Comparison of ENCODE assay signal across 8 cellular contexts in genomic region chr19:35066691-35067563, GRCh38. TPM values are rescaled to one million over a fixed set of nuclear protein-coding genes. Genes with fewer than 3 reads are reported as not detected.
DNase-seq lines count a peak whose midpoint lies in the region; ATAC-seq and TF ChIP-seq lines count a peak whose summit lies in the region.

No MANE protein-coding gene starts in this region.

- peaks cover 5% of the 10 kb centered on the region for H3K27me3 Mint-ChIP-seq in endothelial cell (ENCODE audit: unreplicated experiment)

- peak; percentile 72 for DNase-seq in ACHN
- peak; percentile 96 for DNase-seq in HT-29 (ENCODE audit: low spot score)
- peak; percentile 93 for DNase-seq in activated CD8-positive, alpha-beta memory T cell treated with anti-CD3 and anti-CD28 coated beads, Interleukin-2, amount 50 U/mL, for 4 hours
- peak; percentile 95 for DNase-seq in endothelial cell (ENCODE audit: low spot score)
- peak; percentile 91 for DNase-seq in midbrain (lab: John Stamatoyannopoulos, UW)
- DNase-seq in stimulated activated CD8-positive, alpha-beta memory T cell treated with anti-CD3 and anti-CD28 coated beads, Interleukin-4, amount 100 ng/mL, for 48 hours = peak; percentile 98

- peak; percentile 55 for ATAC-seq in GM18868 (IDR thresholded peaks at IDR 0.05; ENCODE audit: unreplicated experiment)

- H3K36me3 Mint-ChIP-seq in endothelial cell (ENCODE audit: low read depth, unreplicated experiment) = no peaks in the 10 kb centered on the region

- no peak overlapping the region for H3K4me3 Mint-ChIP-seq in endothelial cell (ENCODE audit: unreplicated experiment)

- no peaks in the 10 kb centered on the region for H3K9me3 Mint-ChIP-seq in endothelial cell (ENCODE audit: unreplicated experiment)

- TF ChIP-seq CTCF in OCI-LY1 (IDR thresholded peaks at IDR 0.05; ENCODE audit: low read length) (peak; percentile 98), endothelial cell (IDR thresholded peaks at IDR 0.05; ENCODE audit: unreplicated experiment) (peak; percentile 78)

- in situ Hi-C loops in ACHN (cut with HindIII; ENCODE audit: low pct_ligation_motif_present, low pct_unique_long_range_greater_than_20kb, low sequenced_read_pairs) = no loop called here

- no peak overlapping the region for H3K9ac ChIP-seq in OCI-LY1 (ENCODE audit: low read length)

- no peaks in the 10 kb centered on the region for H3F3A ChIP-seq in OCI-LY1 (ENCODE audit: insufficient read depth, low read length)

- H3K4me1 Mint-ChIP-seq in endothelial cell (ENCODE audit: unreplicated experiment) = peaks cover 4% of the 10 kb centered on the region

- no peak overlapping the region; the same call in 1 of the 2 replicates for H2AFZ ChIP-seq in OCI-LY1 (ENCODE audit: low read length)

- no peaks in the 10 kb centered on the region; the same call in 1 of the 2 replicates for H3K36me3 ChIP-seq in OCI-LY1 (ENCODE audit: insufficient read depth, low read length)

- no peaks in the 10 kb centered on the region for H3K9me3 ChIP-seq in OCI-LY1 (ENCODE audit: low read length)

- H3K4me3 ChIP-seq in OCI-LY1 (ENCODE audit: low read depth, low read length, poor library complexity, severe bottlenecking) = peak overlapping the region; percentile 36

- no peak overlapping the region for H3K27ac ChIP-seq in OCI-LY1 (ENCODE audit: low read depth, low read length, poor library complexity, severe bottlenecking)

- no peaks in the 10 kb centered on the region for H4K20me1 ChIP-seq in OCI-LY1 (ENCODE audit: insufficient read depth, low read length)

- H3K79me2 ChIP-seq in OCI-LY1 (ENCODE audit: insufficient read depth, low read length) = no peaks in the 10 kb centered on the region

- H3K27ac Mint-ChIP-seq in endothelial cell (ENCODE audit: unreplicated experiment) = no peak overlapping the region

- no peaks in the 10 kb centered on the region for H3K9me2 ChIP-seq in OCI-LY1 (ENCODE audit: low read depth, low read length)

- peaks cover 16% of the 10 kb centered on the region for H3K27me3 ChIP-seq in OCI-LY1 (ENCODE audit: insufficient read depth, low read length)

- peaks cover 14% of the 10 kb centered on the region for H3K4me1 ChIP-seq in OCI-LY1 (ENCODE audit: insufficient read depth, low read length, severe bottlenecking)

- peak overlapping the region; percentile 57 for H3K4me2 ChIP-seq in OCI-LY1 (ENCODE audit: low read length)

RNA-seq across cellular contexts. Expression of gene HPN, which starts 25.4 kb away (rescaled TPM):
- total RNA-seq in HT-29 (2014; rRNA removed; shearing (Covaris generic)) = 0.42 and 3.0 TPM in 2 replicates
- 1.3 TPM for total RNA-seq in endothelial cell (ENCODE audit: unreplicated experiment)

RNA-seq across cellular contexts. Expression of gene SCN1B, which starts 36.7 kb away (rescaled TPM):
- 0.25 and 0.73 TPM in 2 replicates for total RNA-seq in HT-29 (2014; rRNA removed; shearing (Covaris generic))
- 0.62 TPM for total RNA-seq in endothelial cell (ENCODE audit: unreplicated experiment)

RNA-seq across cellular contexts. Expression of gene FXYD3, which starts 48.7 kb away (rescaled TPM):
- 15.8 and 38.9 TPM in 2 replicates for total RNA-seq in HT-29 (2014; rRNA removed; shearing (Covaris generic))
- total RNA-seq in endothelial cell (ENCODE audit: unreplicated experiment) = not detected

Comparison
In these comparisons a context has a peak if more than half of its experiments do, and no peak if none do; other contexts are left out.
1. RNA of gene FXYD3, which starts 48.7 kb away (total RNA-seq): 15.8 to 38.9 TPM in HT-29; not detected in endothelial cell (single experiment); every median in the first group is over 10 times any median in the second.
2. Peak in every context shown above with its lines, with median percentiles within 50 percentile points of each other: DNase-seq.